ENCODE assay signal across 8 cellular contexts in the genomic region with DNA sequence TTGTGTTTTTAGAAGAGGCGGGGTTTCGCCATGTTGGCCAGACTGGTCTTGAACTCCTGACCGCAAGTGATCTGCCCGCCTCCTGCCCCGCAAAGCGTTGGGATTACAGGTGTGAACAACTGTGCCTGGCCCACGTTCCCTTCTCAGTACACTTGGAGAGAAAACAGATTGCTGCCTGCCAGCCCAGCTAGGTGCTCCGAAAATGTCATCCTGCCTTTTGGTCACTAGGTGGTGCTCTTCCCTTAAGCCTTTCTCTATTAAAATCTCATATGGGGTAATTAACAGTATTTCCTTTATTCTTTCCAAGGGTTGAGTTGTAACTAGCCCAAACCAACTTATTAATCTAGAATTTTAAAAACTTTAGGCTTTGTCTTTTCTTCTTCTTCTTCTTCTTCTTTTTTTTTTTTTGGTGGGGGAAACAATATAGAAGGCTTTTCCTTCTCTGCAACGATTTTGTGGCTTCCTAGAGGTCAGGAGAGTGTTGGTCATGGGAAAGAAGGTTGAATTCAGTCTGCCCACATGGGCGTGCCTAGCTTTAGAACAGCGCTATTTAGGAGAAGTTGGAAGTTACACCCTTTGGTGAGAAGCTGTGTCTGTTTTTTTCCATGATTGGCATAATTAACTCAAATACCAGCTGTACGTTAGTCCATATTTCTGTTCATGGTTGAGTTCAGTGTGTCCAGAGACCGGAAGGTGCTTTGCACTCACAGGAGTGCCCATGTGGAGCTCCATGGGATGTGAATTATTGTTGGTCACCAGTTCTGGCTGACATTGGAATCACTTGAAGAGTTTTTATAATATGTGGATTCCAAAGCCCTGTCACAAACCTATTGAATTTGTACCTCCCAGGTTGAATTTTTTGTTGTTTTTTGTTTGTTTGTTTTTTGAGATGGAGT.
DNase-seq lines count a peak whose midpoint lies in the region; ATAC-seq, FAIRE-seq and TF ChIP-seq lines count a peak whose summit lies in the region.
"Not testable (repeated sequence)": the region's sequence is repeated elsewhere in the genome, so short reads cannot be mapped to it uniquely, and the experiment has no call there.

No MANE protein-coding gene starts in this region.

- TF ChIP-seq POLR2A in A549 (IDR thresholded peaks at IDR 0.05; ENCODE audit: low read length) = not testable (repeated sequence)

- H3K4me1 ChIP-seq in A549 = not testable (repeated sequence)

- not testable (repeated sequence) for TF ChIP-seq CTCF in A549 (IDR thresholded peaks at IDR 0.05)
- TF ChIP-seq CTCF in VCaP (conservative IDR thresholded peaks at IDR 0.05) = peak; percentile 64
- peak; percentile 38 for TF ChIP-seq CTCF in nephron progenitor cell (IDR thresholded peaks at IDR 0.05)

- not testable (repeated sequence) for FAIRE-seq in A549 (lab: Jason Lieb, UNC)

- POLR2A ChIA-PET in A549 (lab: Yijun Ruan, JAX) = not testable (repeated sequence)

- DNase-seq in A549 (ENCODE audit: low read depth in 1 of 2, low spot score in 1 of 2); activated naive CD8-positive, alpha-beta T cell treated with anti-CD3 and anti-CD28 coated beads for 36 hours; left lobe of liver (ENCODE audit: low spot score); nephron progenitor cell; stimulated activated naive B cell treated with anti-CD40 and anti-IgM and Interleukin-4, amounts not matched to agents 10 μg/mL and 1 μg/mL and 100 μg/mL, for 72 hours: not testable (repeated sequence)

- H3K27ac Mint-ChIP-seq in activated naive CD8-positive, alpha-beta T cell treated with anti-CD3 and anti-CD28 coated beads for 36 hours = peak overlapping the region; percentile 29
- not testable (repeated sequence) for H3K27ac Mint-ChIP-seq in nephron progenitor cell; stimulated activated naive B cell treated with anti-CD40 and anti-IgM and Interleukin-4, amounts not matched to agents 10 μg/mL and 1 μg/mL and 100 μg/mL, for 72 hours

- H3K36me3 Mint-ChIP-seq in activated naive CD8-positive, alpha-beta T cell treated with anti-CD3 and anti-CD28 coated beads for 36 hours; nephron progenitor cell (ENCODE audit: low read depth): not testable (repeated sequence)
- H3K36me3 Mint-ChIP-seq in stimulated activated naive B cell treated with anti-CD40 and anti-IgM and Interleukin-4, amounts not matched to agents 10 μg/mL and 1 μg/mL and 100 μg/mL, for 72 hours = peaks cover 22 to 23% of the 10 kb centered on the region in 2 donors

- H3K9me3 ChIP-seq in A549 = not testable (repeated sequence)

- CTCF ChIA-PET in A549 (lab: Yijun Ruan, JAX) = not testable (repeated sequence)

- H3K9me3 Mint-ChIP-seq in activated naive CD8-positive, alpha-beta T cell treated with anti-CD3 and anti-CD28 coated beads for 36 hours; nephron progenitor cell; stimulated activated naive B cell treated with anti-CD40 and anti-IgM and Interleukin-4, amounts not matched to agents 10 μg/mL and 1 μg/mL and 100 μg/mL, for 72 hours: not testable (repeated sequence)

- not testable (repeated sequence) for H3K27ac ChIP-seq in A549, VCaP

- H3K27me3 Mint-ChIP-seq in activated naive CD8-positive, alpha-beta T cell treated with anti-CD3 and anti-CD28 coated beads for 36 hours; stimulated activated naive B cell treated with anti-CD40 and anti-IgM and Interleukin-4, amounts not matched to agents 10 μg/mL and 1 μg/mL and 100 μg/mL, for 72 hours: not testable (repeated sequence)
- peaks cover 12% of the 10 kb centered on the region for H3K27me3 Mint-ChIP-seq in nephron progenitor cell (ENCODE audit: low read depth, poor library complexity)

- TF ChIP-seq RAD21 in A549 (conservative IDR thresholded peaks at IDR 0.05 in 1 of 2, IDR thresholded peaks at IDR 0.05 in 1 of 2) = not testable (repeated sequence)

- WGBS in A549 (ENCODE audit: missing lambda C conversion rate) = 24% methylated on average over 8 of the region's 13 CpGs

- not testable (repeated sequence) for H3K4me3 Mint-ChIP-seq in activated naive CD8-positive, alpha-beta T cell treated with anti-CD3 and anti-CD28 coated beads for 36 hours; nephron progenitor cell; stimulated activated naive B cell treated with anti-CD40 and anti-IgM and Interleukin-4, amounts not matched to agents 10 μg/mL and 1 μg/mL and 100 μg/mL, for 72 hours

- not testable (repeated sequence) for H3K4me2 ChIP-seq in A549

- not testable (repeated sequence) for H3K4me3 ChIP-seq in A549

- not testable (repeated sequence) for H3K4me1 Mint-ChIP-seq in activated naive CD8-positive, alpha-beta T cell treated with anti-CD3 and anti-CD28 coated beads for 36 hours; nephron progenitor cell; stimulated activated naive B cell treated with anti-CD40 and anti-IgM and Interleukin-4, amounts not matched to agents 10 μg/mL and 1 μg/mL and 100 μg/mL, for 72 hours

- not testable (repeated sequence) for TF ChIP-seq EP300 in A549 (IDR thresholded peaks at IDR 0.05)

- ATAC-seq in A549 (peak; percentile 86 to 90), HG03439 (IDR thresholded peaks at IDR 0.05; ENCODE audit: unreplicated experiment) (peak; percentile 57), esophagus mucosa (peak; percentile 83), left lobe of liver (peak; percentile 99)
- peak; percentile 59 to 76 for ATAC-seq in stimulated activated naive B cell treated with anti-CD40 and anti-IgM and Interleukin-4, amounts not matched to agents 10 μg/mL and 1 μg/mL and 100 μg/mL, for 72 hours (replicated peaks)
